Comparison of ENCODE assay signal across 14 cellular contexts in the genomic region with DNA sequence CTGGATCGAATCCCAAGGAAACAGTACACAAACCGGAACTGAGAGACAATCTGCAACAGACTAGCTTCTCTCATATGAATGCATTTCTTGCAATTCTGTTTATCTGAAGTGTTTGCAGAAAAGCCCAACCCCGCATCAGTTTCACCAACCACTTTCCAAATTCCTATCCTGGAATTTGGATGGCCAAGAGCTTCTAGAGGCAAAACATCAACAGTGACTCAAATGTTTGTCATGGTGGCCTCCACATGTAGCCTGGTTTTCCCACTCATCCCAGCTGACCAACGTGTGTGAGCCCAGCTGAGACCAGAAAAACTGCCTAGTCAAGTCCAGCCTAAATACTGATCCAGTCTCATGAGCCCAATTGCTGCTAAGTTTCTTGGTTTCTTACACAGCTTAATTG. TPM values are rescaled to one million over a fixed set of nuclear protein-coding genes. Genes with fewer than 3 reads are reported as not detected.
A peak's percentile ranks its signal among the peaks of the same experiment; 100 is the strongest.
DNase-seq lines count a peak whose midpoint lies in the region; FAIRE-seq and TF ChIP-seq lines count a peak whose summit lies in the region.
"Had no signal": no experiment of that assay in that cellular context is flagged by ENCODE, and none has a peak within 500 bp of the region (broad histone marks: within the 10 kb centered on the region; RNA-seq: fewer than 3 reads in every experiment).

No MANE protein-coding gene starts in this region.

- H2AFZ ChIP-seq in GM23248, result no peak overlapping the region

- no peaks in the 10 kb centered on the region for H3K27me3 ChIP-seq in GM23248 (replicated peaks; ENCODE audit: insufficient read depth)
- H3K27me3 ChIP-seq: BLaER1 treated with 17β-estradiol and CSF1 and Interleukin-3, amounts not matched to agents 10 nM and 100 nM; pancreas; uterus had no signal

- no peak for TF ChIP-seq POLR2A in GM12892 (IDR thresholded peaks at IDR 0.05; ENCODE audit: low read depth, low read length)

- no peaks in the 10 kb centered on the region for H3K9me2 ChIP-seq in GM23248 (ENCODE audit: insufficient read depth)

- no peaks in the 10 kb centered on the region for H3K9me3 ChIP-seq in GM23248 (ENCODE audit: low read depth)
- H3K9me3 ChIP-seq: BLaER1 treated with 17β-estradiol and CSF1 and Interleukin-3, amounts not matched to agents 10 nM and 100 nM; pancreas; uterus had no signal

- no peaks in the 10 kb centered on the region for H4K20me1 ChIP-seq in GM23248 (ENCODE audit: insufficient read depth)
- H4K20me1 ChIP-seq: BLaER1 treated with 17β-estradiol and CSF1 and Interleukin-3, amounts not matched to agents 10 nM and 100 nM had no signal

- H3K27ac ChIP-seq in GM23248, result peak overlapping the region; percentile 77
- H3K27ac ChIP-seq: pancreas, uterus had no signal

- H3K9ac ChIP-seq in GM23248, result peak overlapping the region; percentile 50; the same call in 1 of the 2 replicates

- H3K4me3 ChIP-seq in AG04449 (ENCODE audit: low read depth, low read length), result no peak overlapping the region
- H3K4me3 ChIP-seq in GM23248, result no peak overlapping the region
- H3K4me3 ChIP-seq: BLaER1 treated with 17β-estradiol and CSF1 and Interleukin-3, amounts not matched to agents 10 nM and 100 nM; pancreas; uterus had no signal

- peaks cover 16% of the 10 kb centered on the region for H3F3A ChIP-seq in GM23248 (ENCODE audit: insufficient read depth)

- FAIRE-seq in GM12892 (lab: Jason Lieb, UNC), result no peak
- FAIRE-seq: pancreas had no signal

- in situ Hi-C loops in GM23248 (cut with MboI), result loop anchor here (25.0 kb wide), 1 partner anchor 94 kb away; no protein-coding TSS in a partner anchor

- H3K4me2 ChIP-seq in GM23248 (ENCODE audit: unreplicated experiment), result peak overlapping the region; percentile 64

- WGBS in GM23248 (ENCODE audit: low coverage in 1 of 2, low lambda C conversion rate in 2 of 2, missing lambda C conversion rate in 2 of 2), 2 experiments, result 30 to 32% methylated on average over 4 of the region's 4 CpGs

- no peaks in the 10 kb centered on the region for H3K79me2 ChIP-seq in GM23248 (ENCODE audit: insufficient read depth)

- DNase-seq in AG04449 (ENCODE audit: low read depth, low spot score) (peak; percentile 66), GM23248 (peak; percentile 96), amniotic epithelial cell (ENCODE audit: low read depth) (peak; percentile 42), hepatic stellate cell (ENCODE audit: low spot score) (peak; percentile 95), GM12892 (ENCODE audit: insufficient read length) (no peak), SIG-M5 treated with dmso at 0.1 percent for 504 hours (lab: John Stamatoyannopoulos, UW; ENCODE audit: unreplicated experiment) (no peak)
- DNase-seq in stimulated activated CD4-positive, alpha-beta T cell treated with anti-CD3 and anti-CD28 coated beads, Interleukin-12 subunit alpha, Interleukin-12 subunit beta, amount 100 ng/mL, for 4 hours, result no peak
- no peak for DNase-seq in activated CD8-positive, alpha-beta memory T cell treated with anti-CD3 and anti-CD28 coated beads, Interleukin-2, amount 50 U/mL, for 4 hours
- DNase-seq: activated T-cell treated with anti-CD3 and anti-CD28 coated beads for 4 hours; stimulated activated CD8-positive, alpha-beta memory T cell treated with anti-CD3 and anti-CD28 coated beads, Interleukin-4, amount 100 ng/mL, for 48 hours; uterus had no signal

- CTCF ChIA-PET in AG04449 (lab: Yijun Ruan, JAX), result interaction anchor here (0.9 to 10.7 kb wide), 23 partner anchors 8 to 855 kb away, joined by 3 to 222 read pairs (median 7); partner anchors contain the start of genes MIEF1 and RPS19BP1

- H3K36me3 ChIP-seq in GM23248 (ENCODE audit: low read depth), result no peaks in the 10 kb centered on the region
- H3K36me3 ChIP-seq: BLaER1 treated with 17β-estradiol and CSF1 and Interleukin-3, amounts not matched to agents 10 nM and 100 nM; pancreas; uterus had no signal

- H3K4me1 ChIP-seq in GM23248 (ENCODE audit: insufficient read depth), result peaks cover 10% of the 10 kb centered on the region
- H3K4me1 ChIP-seq: pancreas, uterus had no signal

- POLR2A ChIA-PET in AG04449 (lab: Yijun Ruan, JAX), result interaction anchor here (0.6 to 2.7 kb wide), 4 partner anchors 16 to 35 kb away, joined by 3 to 15 read pairs (median 6); partner anchors contain the start of gene ATF4

- no peak for TF ChIP-seq CTCF in AG04449 (IDR thresholded peaks at IDR 0.05; ENCODE audit: insufficient read depth, low read length, missing control alignments)

RNA-seq across cellular contexts. Expression of gene MIEF1, which starts 8.3 kb away (rescaled TPM):
- total RNA-seq in GM23248 (2014; rRNA removed; shearing (Covaris generic)), result 26.2 and 27.1 TPM in 2 replicates
- polyA plus RNA-seq in GM23248 (2016; fragmentation: Nextera tagmentation; extraction: Ambion mirVana), result 20.2 and 20.6 TPM in 2 replicates
- polyA plus RNA-seq in GM12892 (2012; ENCODE audit: missing spikeins), result 15.2 TPM

RNA-seq across cellular contexts. Expression of gene ATF4, which starts 26.6 kb away (rescaled TPM):
- total RNA-seq in GM23248 (2014; rRNA removed; shearing (Covaris generic)), result 481 and 529 TPM in 2 replicates
- 282 and 293 TPM in 2 replicates for polyA plus RNA-seq in GM23248 (2016; fragmentation: Nextera tagmentation; extraction: Ambion mirVana)
- polyA plus RNA-seq in GM12892 (2012; ENCODE audit: missing spikeins), result 330 TPM

RNA-seq across cellular contexts. Expression of gene MGAT3, which starts 36.9 kb away (rescaled TPM):
- not detected in 2 replicates for total RNA-seq in GM23248 (2014; rRNA removed; shearing (Covaris generic))
- not detected in 2 replicates for polyA plus RNA-seq in GM23248 (2016; fragmentation: Nextera tagmentation; extraction: Ambion mirVana)
- polyA plus RNA-seq in GM12892 (2012; ENCODE audit: missing spikeins), result 16.6 TPM
- total RNA-seq: lung microvascular endothelial cell had no signal

RNA-seq across cellular contexts. Expression of gene RPS19BP1, which starts 38.8 kb away (rescaled TPM):
- 81.6 and 93.9 TPM in 2 replicates for total RNA-seq in GM23248 (2014; rRNA removed; shearing (Covaris generic))
- polyA plus RNA-seq in GM23248 (2016; fragmentation: Nextera tagmentation; extraction: Ambion mirVana), result 114 and 119 TPM in 2 replicates
- polyA plus RNA-seq in GM12892 (2012; ENCODE audit: missing spikeins), result 46.3 TPM

Comparison
In these comparisons a context has a peak if more than half of its experiments do, and no peak if none do; other contexts are left out.
1. DNase-seq: peak in AG04449 (single experiment), GM23248 (single experiment), amniotic epithelial cell (single experiment) and hepatic stellate cell (single experiment); none in stimulated activated CD4-positive, alpha-beta T cell treated with anti-CD3 and anti-CD28 coated beads, Interleukin-12 subunit alpha, Interleukin-12 subunit beta, amount 100 ng/mL, for 4 hours (single experiment), activated CD8-positive, alpha-beta memory T cell treated with anti-CD3 and anti-CD28 coated beads, Interleukin-2, amount 50 U/mL, for 4 hours (single experiment), GM12892 (single experiment) and SIG-M5 treated with dmso at 0.1 percent for 504 hours (single experiment).